ENCODE assay signal across 8 cellular contexts in genomic region chr19:30669329-30670010, GRCh38.
DNase-seq lines count a peak whose midpoint lies in the region; ATAC-seq and TF ChIP-seq lines count a peak whose summit lies in the region.

No MANE protein-coding gene starts in this region.

- H3K27ac Mint-ChIP-seq in activated T-cell treated with anti-CD3 and anti-CD28 coated beads, Interleukin-2, amount 50 U/mL, for 72 hours = no peak overlapping the region
- H3K27ac Mint-ChIP-seq in activated T-helper 17 cell treated with anti-CD3 and anti-CD28 coated beads, Interleukin-2, amount 50 U/mL, for 72 hours = no peak overlapping the region

- TF ChIP-seq EP300 in ovary (IDR thresholded peaks at IDR 0.05) = no peak

- no peaks in the 10 kb centered on the region for H3K27me3 ChIP-seq in ovary

- intact Hi-C loops in ovary (cut with DNase I) = loop anchor here in 2 of 4 donors (10.0 kb wide), 2 partner anchors 935 to 1905 kb away; no protein-coding TSS in a partner anchor

- H3K27me3 Mint-ChIP-seq in activated T-cell treated with anti-CD3 and anti-CD28 coated beads, Interleukin-2, amount 50 U/mL, for 72 hours (ENCODE audit: low read depth) = no peaks in the 10 kb centered on the region
- peaks cover 27% of the 10 kb centered on the region for H3K27me3 Mint-ChIP-seq in activated T-helper 17 cell treated with anti-CD3 and anti-CD28 coated beads, Interleukin-2, amount 50 U/mL, for 72 hours

- H3K9me3 Mint-ChIP-seq in activated T-cell treated with anti-CD3 and anti-CD28 coated beads, Interleukin-2, amount 50 U/mL, for 72 hours = no peaks in the 10 kb centered on the region
- H3K9me3 Mint-ChIP-seq in activated T-helper 17 cell treated with anti-CD3 and anti-CD28 coated beads, Interleukin-2, amount 50 U/mL, for 72 hours = no peaks in the 10 kb centered on the region

- CTCF ChIA-PET in GM10248 (lab: Yijun Ruan, JAX) = interaction anchor here (0.7 to 6.1 kb wide), 8 partner anchors 9 to 1915 kb away, joined by 3 to 59 read pairs (median 10); no protein-coding TSS in a partner anchor

- no peak for ATAC-seq in activated T-cell treated with anti-CD3 and anti-CD28 coated beads, Interleukin-2, amount 50 U/mL, for 72 hours (replicated peaks in 1 of 2)
- no peak for ATAC-seq in HG02981 (IDR thresholded peaks at IDR 0.05; ENCODE audit: unreplicated experiment)
- no peak for ATAC-seq in activated T-helper 17 cell treated with anti-CD3 and anti-CD28 coated beads, Interleukin-2, amount 50 U/mL, for 72 hours (replicated peaks)

- H3K9me3 ChIP-seq in ovary = no peaks in the 10 kb centered on the region

- H3K36me3 Mint-ChIP-seq in activated T-cell treated with anti-CD3 and anti-CD28 coated beads, Interleukin-2, amount 50 U/mL, for 72 hours (ENCODE audit: insufficient read depth in 2 of 2) = no peaks in the 10 kb centered on the region
- H3K36me3 Mint-ChIP-seq in activated T-helper 17 cell treated with anti-CD3 and anti-CD28 coated beads, Interleukin-2, amount 50 U/mL, for 72 hours (ENCODE audit: low read depth) = no peaks in the 10 kb centered on the region

- H3K4me3 ChIP-seq in ovary = peak overlapping the region; percentile 12

- no peaks in the 10 kb centered on the region for H3K36me3 ChIP-seq in ovary

- WGBS in ovary, 3 donors = 5 to 14% (median 7%) methylated on average over 25 of the region's 25 CpGs

- no peak for TF ChIP-seq POLR2A in ovary (IDR thresholded peaks at IDR 0.05)

- peaks cover 4% of the 10 kb centered on the region for H3K4me1 ChIP-seq in ovary (ENCODE audit: insufficient read depth)

- H3K4me1 Mint-ChIP-seq in activated T-cell treated with anti-CD3 and anti-CD28 coated beads, Interleukin-2, amount 50 U/mL, for 72 hours (ENCODE audit: low read depth) = no peaks in the 10 kb centered on the region
- no peaks in the 10 kb centered on the region for H3K4me1 Mint-ChIP-seq in activated T-helper 17 cell treated with anti-CD3 and anti-CD28 coated beads, Interleukin-2, amount 50 U/mL, for 72 hours

- peak; percentile 91 for TF ChIP-seq CTCF in 22Rv1 (IDR thresholded peaks at IDR 0.05)
- peak; percentile 83 for TF ChIP-seq CTCF in GM10248 (IDR thresholded peaks at IDR 0.05; ENCODE audit: control extremely low read depth, extremely low read depth, low read depth, missing control alignments)
- TF ChIP-seq CTCF in ovary (IDR thresholded peaks at IDR 0.05) = peak; percentile 57 to 85 (median 72)

- H3K4me3 Mint-ChIP-seq in activated T-cell treated with anti-CD3 and anti-CD28 coated beads, Interleukin-2, amount 50 U/mL, for 72 hours = no peak overlapping the region
- no peak overlapping the region for H3K4me3 Mint-ChIP-seq in activated T-helper 17 cell treated with anti-CD3 and anti-CD28 coated beads, Interleukin-2, amount 50 U/mL, for 72 hours

- POLR2A ChIA-PET in GM10248 (lab: Yijun Ruan, JAX) = no interaction called here

- DNase-seq in GM10248 (ENCODE audit: extremely low spot score) (peak; percentile 56), NCI-H748 treated with DMSO at 0.1 percent for 48 hours (lab: John Stamatoyannopoulos, UW) (peak; percentile 43), foreskin melanocyte (peak; percentile 37), ovary (peak; percentile 77 to 90 (median 87))
- peak; percentile 51 to 54 for DNase-seq in activated T-cell treated with anti-CD3 and anti-CD28 coated beads, Interleukin-2, amount 50 U/mL, for 72 hours

- H3K27ac ChIP-seq in 22Rv1 (no peak overlapping the region), ovary (peak overlapping the region; percentile 9 to 73)

Comparison
In these comparisons a context has a peak if more than half of its experiments do, and no peak if none do; other contexts are left out.
1. DNase-seq: peak in every context shown above with its lines; median percentile 87 in ovary; 56 in GM10248; 52 in activated T-cell treated with anti-CD3 and anti-CD28 coated beads, Interleukin-2, amount 50 U/mL, for 72 hours; 43 in NCI-H748 treated with DMSO at 0.1 percent for 48 hours; 37 in foreskin melanocyte.